1 cellular context compared by ENCODE assay signal in genomic region chr1:238772321-238772720, GRCh38.
TF ChIP-seq lines count a peak whose summit lies in the region.

No MANE protein-coding gene starts in this region.

TF ChIP-seq in SK-N-SH treated with all-trans-retinoic acid at 6 μM for 48 hours, 23 proteins besides CTCF, POLR2A, EP300 and RAD21 (continued from another document):
- TF ChIP-seq PATZ1 (CRISPR knock-in tag; IDR thresholded peaks at IDR 0.05; ENCODE audit: borderline replicate concordance) (no peak), RARB (CRISPR knock-in tag; IDR thresholded peaks at IDR 0.05) (no peak), TOX (CRISPR knock-in tag; IDR thresholded peaks at IDR 0.05; ENCODE audit: borderline replicate concordance) (no peak), CSDC2 (CRISPR knock-in tag; IDR thresholded peaks at IDR 0.05) (no peak), ZFP30 (CRISPR knock-in tag; IDR thresholded peaks at IDR 0.05) (no peak), ZNF70 (CRISPR knock-in tag; IDR thresholded peaks at IDR 0.05) (no peak)
